In the genomic region with DNA sequence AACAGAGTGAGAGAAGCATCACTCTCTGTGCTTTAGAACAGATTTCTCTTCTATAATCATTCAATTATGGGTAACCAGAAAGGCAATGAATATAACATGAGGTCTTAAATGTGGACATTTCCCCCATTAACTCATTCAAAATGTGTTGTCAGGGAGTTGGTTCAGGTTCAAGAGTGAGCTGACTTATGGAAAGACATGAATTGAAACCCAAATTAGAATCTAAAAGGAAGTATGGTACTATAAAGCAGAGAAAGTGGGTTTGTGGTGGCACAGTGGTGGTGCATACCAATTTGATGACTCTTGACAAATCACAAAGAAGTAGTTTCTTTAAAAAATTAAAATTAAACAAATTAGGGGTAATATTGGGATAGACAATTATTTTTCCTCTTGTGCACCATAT, we compare ENCODE assay signal across 18 cellular contexts.
"Had no signal": no experiment of that assay in that cellular context is flagged by ENCODE, and none has a peak within 500 bp of the region (broad histone marks: within the 10 kb centered on the region; RNA-seq: fewer than 3 reads in every experiment).

No MANE protein-coding gene starts in this region.

- H3K4me3 ChIP-seq: coronary artery, ovary, spleen had no signal

- DNase-seq: activated CD4-positive, alpha-beta T cell treated with anti-CD3 and anti-CD28 coated beads, Interleukin-2, amount 10 ng/mL, durations not matched to agents 7 days and 5 days; activated CD4-positive, CD25-positive, alpha-beta regulatory T cell; activated CD8-positive, alpha-beta T cell treated with anti-CD3 and anti-CD28 coated beads, Interleukin-2, amount 10 ng/mL, durations not matched to agents 7 days and 5 days; activated naive CD4-positive, alpha-beta T cell treated with Interleukin-2 at 50 U/mL for 16 hours; activated naive CD8-positive, alpha-beta T cell treated with anti-CD3 and anti-CD28 coated beads, Interleukin-2, amount 10 ng/mL, durations not matched to agents 7 days and 5 days; activated T-cell treated with anti-CD3 and anti-CD28 coated beads, Interleukin-2, amount 50 U/mL, for 24 hours; amygdala; head of caudate nucleus; mesendoderm; naive thymus-derived CD4-positive, alpha-beta T cell; spleen; stimulated activated CD4-positive, alpha-beta T cell treated with anti-CD3 and anti-CD28 coated beads, Interleukin-4, amount 100 ng/mL, for 4 hours; T-cell had no signal

- H3K36me3 ChIP-seq: ovary, spleen had no signal

- H3K4me1 Mint-ChIP-seq: activated CD4-positive, alpha-beta T cell treated with anti-CD3 and anti-CD28 coated beads, Interleukin-2, amount 10 ng/mL, durations not matched to agents 7 days and 5 days; activated naive CD8-positive, alpha-beta T cell treated with anti-CD3 and anti-CD28 coated beads, Interleukin-2, amount 10 ng/mL, durations not matched to agents 7 days and 5 days; naive thymus-derived CD4-positive, alpha-beta T cell; stimulated activated memory B cell treated with anti-CD40 and anti-IgM and Interleukin-4, amounts not matched to agents 10 μg/mL and 1 μg/mL and 100 μg/mL, for 72 hours; T-cell had no signal

- FAIRE-seq: frontal cortex had no signal

- H3K36me3 Mint-ChIP-seq: activated naive CD8-positive, alpha-beta T cell treated with anti-CD3 and anti-CD28 coated beads, Interleukin-2, amount 10 ng/mL, durations not matched to agents 7 days and 5 days; naive thymus-derived CD4-positive, alpha-beta T cell; stimulated activated memory B cell treated with anti-CD40 and anti-IgM and Interleukin-4, amounts not matched to agents 10 μg/mL and 1 μg/mL and 100 μg/mL, for 72 hours; T-cell had no signal

- H3K27ac ChIP-seq: ovary, spleen had no signal

- H3K27ac Mint-ChIP-seq: activated CD4-positive, alpha-beta T cell treated with anti-CD3 and anti-CD28 coated beads, Interleukin-2, amount 10 ng/mL, durations not matched to agents 7 days and 5 days; activated CD8-positive, alpha-beta T cell treated with anti-CD3 and anti-CD28 coated beads, Interleukin-2, amount 10 ng/mL, durations not matched to agents 7 days and 5 days; activated naive CD8-positive, alpha-beta T cell treated with anti-CD3 and anti-CD28 coated beads, Interleukin-2, amount 10 ng/mL, durations not matched to agents 7 days and 5 days; activated T-cell treated with anti-CD3 and anti-CD28 coated beads, Interleukin-2, amount 50 U/mL, for 24 hours; activated T-helper 2 cell treated with anti-CD3 and anti-CD28 coated beads, Interferon-gamma antibody, Interleukin-2, Interleukin-4, amounts not matched to agents 10 μg/mL and 5 μg/mL and 100 μg/mL, durations not matched to agents 14 hours and 24 hours and 36 hours; naive thymus-derived CD4-positive, alpha-beta T cell; stimulated activated memory B cell treated with anti-CD40 and anti-IgM and Interleukin-4, amounts not matched to agents 10 μg/mL and 1 μg/mL and 100 μg/mL, for 72 hours; T-cell had no signal

- H3K4me1 ChIP-seq: spleen had no signal

- H3K27me3 ChIP-seq: ovary, spleen had no signal

- H3K9me3 Mint-ChIP-seq: activated CD4-positive, alpha-beta T cell treated with anti-CD3 and anti-CD28 coated beads, Interleukin-2, amount 10 ng/mL, durations not matched to agents 7 days and 5 days had no signal

- H3K9me3 ChIP-seq: ovary, spleen had no signal

- H3K27me3 Mint-ChIP-seq: activated CD4-positive, alpha-beta T cell treated with anti-CD3 and anti-CD28 coated beads, Interleukin-2, amount 10 ng/mL, durations not matched to agents 7 days and 5 days; activated naive CD8-positive, alpha-beta T cell treated with anti-CD3 and anti-CD28 coated beads, Interleukin-2, amount 10 ng/mL, durations not matched to agents 7 days and 5 days; activated T-cell treated with anti-CD3 and anti-CD28 coated beads, Interleukin-2, amount 50 U/mL, for 24 hours; naive thymus-derived CD4-positive, alpha-beta T cell; stimulated activated memory B cell treated with anti-CD40 and anti-IgM and Interleukin-4, amounts not matched to agents 10 μg/mL and 1 μg/mL and 100 μg/mL, for 72 hours; T-cell had no signal

- ATAC-seq: activated CD8-positive, alpha-beta T cell treated with anti-CD3 and anti-CD28 coated beads, Interleukin-2, amount 10 ng/mL, durations not matched to agents 7 days and 5 days; naive thymus-derived CD4-positive, alpha-beta T cell; stimulated activated memory B cell treated with anti-CD40 and anti-IgM and Interleukin-4, amounts not matched to agents 10 μg/mL and 1 μg/mL and 100 μg/mL, for 72 hours; T-cell had no signal

- H3K4me3 Mint-ChIP-seq: activated CD4-positive, alpha-beta T cell treated with anti-CD3 and anti-CD28 coated beads, Interleukin-2, amount 10 ng/mL, durations not matched to agents 7 days and 5 days; activated CD8-positive, alpha-beta T cell treated with anti-CD3 and anti-CD28 coated beads, Interleukin-2, amount 10 ng/mL, durations not matched to agents 7 days and 5 days; activated naive CD8-positive, alpha-beta T cell treated with anti-CD3 and anti-CD28 coated beads, Interleukin-2, amount 10 ng/mL, durations not matched to agents 7 days and 5 days; activated T-cell treated with anti-CD3 and anti-CD28 coated beads, Interleukin-2, amount 50 U/mL, for 24 hours; naive thymus-derived CD4-positive, alpha-beta T cell; stimulated activated memory B cell treated with anti-CD40 and anti-IgM and Interleukin-4, amounts not matched to agents 10 μg/mL and 1 μg/mL and 100 μg/mL, for 72 hours; T-cell had no signal
